Comparison of ENCODE assay signal across 13 cellular contexts in the genomic region with DNA sequence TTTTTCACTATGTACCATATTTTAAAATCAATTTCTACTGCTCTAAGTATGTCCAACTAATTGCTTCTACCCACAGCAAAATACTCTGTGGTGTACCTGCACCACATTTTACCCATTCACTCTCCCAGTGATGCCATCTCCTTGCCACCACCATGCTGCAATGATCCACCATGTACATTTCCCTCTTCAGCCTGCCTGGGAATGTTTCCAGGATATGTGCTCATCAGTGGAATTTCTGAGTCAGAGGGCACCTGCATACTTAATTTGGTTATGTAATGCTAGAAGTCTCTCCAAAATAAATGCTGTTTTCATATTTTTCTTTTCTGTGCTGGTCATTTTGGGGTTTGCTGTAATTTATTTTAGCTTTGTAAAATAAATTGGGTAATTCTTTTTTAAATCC. TPM values are rescaled to one million over a fixed set of nuclear protein-coding genes. Genes with fewer than 3 reads are reported as not detected.
DNase-seq lines count a peak whose midpoint lies in the region; ATAC-seq and TF ChIP-seq lines count a peak whose summit lies in the region.
"Had no signal": no experiment of that assay in that cellular context is flagged by ENCODE, and none has a peak within 500 bp of the region (broad histone marks: within the 10 kb centered on the region; RNA-seq: fewer than 3 reads in every experiment).

No MANE protein-coding gene starts in this region.

- TF ChIP-seq CTCF in fibroblast of mammary gland (conservative IDR thresholded peaks at IDR 0.05; ENCODE audit: control insufficient read depth, insufficient read depth, low read depth, low read length): no peak
- no peak for TF ChIP-seq CTCF in mucosa of descending colon (IDR thresholded peaks at IDR 0.05)

- no peak overlapping the region for H3K9ac ChIP-seq in SK-N-MC (ENCODE audit: insufficient read length)

- intact Hi-C loops in mucosa of descending colon (cut with DNase I, micrococcal nuclease): no loop called here

- ATAC-seq in mucosa of descending colon: no peak

- DNase-seq in NCI-H2029 (lab: John Stamatoyannopoulos, UW): peak; percentile 50
- DNase-seq in NCI-H2029 treated with DMSO at 0.1 percent for 48 hours (lab: John Stamatoyannopoulos, UW): no peak
- peak; percentile 6 for DNase-seq in SK-N-MC (ENCODE audit: low read depth, low spot score)
- peak; percentile 80 for DNase-seq in fibroblast of mammary gland (ENCODE audit: low read depth)
- DNase-seq in stromal cell of bone marrow (ENCODE audit: low read depth): peak; percentile 38
- no peak for DNase-seq in activated CD4-positive, alpha-beta T cell treated with anti-CD3 and anti-CD28 coated beads for 48 hours
- no peak for DNase-seq in HuH-7.5 (ENCODE audit: low spot score)
- no peak for DNase-seq in mucosa of descending colon
- DNase-seq: activated gamma-delta T cell; effector CD4-positive, alpha-beta T cell; stimulated activated naive CD4-positive, alpha-beta T cell treated with Interleukin-2 at 50 U/mL for 16 hours had no signal

- no peak overlapping the region for H3K27ac ChIP-seq in SK-N-MC

- H3K9me3 ChIP-seq in SK-N-MC (ENCODE audit: low read depth, low read length): no peaks in the 10 kb centered on the region
- no peaks in the 10 kb centered on the region for H3K9me3 ChIP-seq in mucosa of descending colon

- no peaks in the 10 kb centered on the region for H3K36me3 ChIP-seq in SK-N-MC (ENCODE audit: insufficient read depth, low read length)
- H3K36me3 ChIP-seq in mucosa of descending colon (ENCODE audit: low read depth): no peaks in the 10 kb centered on the region

- H3K4me3 ChIP-seq in SK-N-MC: no peak overlapping the region
- no peak overlapping the region for H3K4me3 ChIP-seq in fibroblast of mammary gland (ENCODE audit: control insufficient read depth, low read depth, low read length)
- H3K4me3 ChIP-seq in mucosa of descending colon: no peak overlapping the region

- peaks cover 3% of the 10 kb centered on the region for H3K4me1 ChIP-seq in mucosa of descending colon (ENCODE audit: low read depth)

RNA-seq across cellular contexts. Expression of a gene that starts 33.2 kb away (rescaled TPM):
- 100 to 1,000 TPM in 1 of 3 donors, 10 to 100 TPM in 2; 34.0 to 110 (median 67.1) TPM for total RNA-seq in mucosa of descending colon

RNA-seq across cellular contexts. Expression of a gene that starts 46.3 kb away (rescaled TPM):
- 10 to 100 TPM; 18.3 to 39.8 (median 28.0) TPM for total RNA-seq in mucosa of descending colon
- total RNA-seq: NCI-H460, skeletal muscle tissue had no signal

Comparison
In these comparisons a context has a peak if more than half of its experiments do, and no peak if none do; other contexts are left out.
1. DNase-seq: peak in NCI-H2029 (single experiment), SK-N-MC (single experiment), fibroblast of mammary gland (single experiment) and stromal cell of bone marrow (single experiment); none in NCI-H2029 treated with DMSO at 0.1 percent for 48 hours (single experiment), activated CD4-positive, alpha-beta T cell treated with anti-CD3 and anti-CD28 coated beads for 48 hours (single experiment), HuH-7.5 (single experiment) and mucosa of descending colon (0 of 3).